In genomic region chr10:129962092-129962494, GRCh38 we compare ENCODE assay signal across 11 cellular contexts. TPM values are rescaled to one million over a fixed set of nuclear protein-coding genes. Genes with fewer than 3 reads are reported as not detected.
A peak's percentile ranks its signal among the peaks of the same experiment; 100 is the strongest.
DNase-seq lines count a peak whose midpoint lies in the region; ATAC-seq and TF ChIP-seq lines count a peak whose summit lies in the region.
"Had no signal": no experiment of that assay in that cellular context is flagged by ENCODE, and none has a peak within 500 bp of the region (broad histone marks: within the 10 kb centered on the region; RNA-seq: fewer than 3 reads in every experiment).

No MANE protein-coding gene starts in this region.

- peaks cover 19% of the 10 kb centered on the region for H3K4me1 Mint-ChIP-seq in activated naive CD4-positive, alpha-beta T cell treated with anti-CD3 and anti-CD28 coated beads, Interleukin-2, amount 10 ng/mL, durations not matched to agents 7 days and 5 days

- no peaks in the 10 kb centered on the region for H3K9me3 Mint-ChIP-seq in activated naive CD4-positive, alpha-beta T cell treated with anti-CD3 and anti-CD28 coated beads, Interleukin-2, amount 10 ng/mL, durations not matched to agents 7 days and 5 days

- H3K9me3 ChIP-seq in thoracic aorta: no peaks in the 10 kb centered on the region
- H3K9me3 ChIP-seq: BLaER1, mucosa of descending colon had no signal

- H3K4me3 ChIP-seq in thoracic aorta: peak overlapping the region; percentile 77
- H3K4me3 ChIP-seq: mucosa of descending colon had no signal

- DNase-seq in activated naive CD4-positive, alpha-beta T cell treated with anti-CD3 and anti-CD28 coated beads, Interleukin-2, amount 10 ng/mL, durations not matched to agents 7 days and 5 days: no peak
- no peak for DNase-seq in activated naive CD4-positive, alpha-beta T cell treated with Interleukin-2 at 50 U/mL for 16 hours
- peak; percentile 24 for DNase-seq in SK-N-DZ (ENCODE audit: low spot score)
- DNase-seq in left kidney (ENCODE audit: low read depth, low spot score): peak; percentile 55
- no peak for DNase-seq in thoracic aorta (ENCODE audit: low spot score)
- DNase-seq in NCI-H2171 treated with DMSO at 0.1 percent for 48 hours (lab: John Stamatoyannopoulos, UW): no peak
- no peak for DNase-seq in amniotic stem cell (lab: John Stamatoyannopoulos, UW)
- DNase-seq in GM19238 (ENCODE audit: insufficient read length, low spot score): no peak
- DNase-seq: mucosa of descending colon, NCI-H1436 treated with DMSO at 0.1 percent for 48 hours had no signal

- TF ChIP-seq CTCF in thoracic aorta (IDR thresholded peaks at IDR 0.05): no peak

- H3K27me3 ChIP-seq in thoracic aorta (replicated peaks; ENCODE audit: insufficient read depth): peaks cover 24% of the 10 kb centered on the region

- peaks cover 19 to 40% of the 10 kb centered on the region in 2 donors for H3K4me1 ChIP-seq in thoracic aorta (ENCODE audit: control insufficient read depth in 1 of 2, low read depth in 2 of 2)

- no peaks in the 10 kb centered on the region for H3K36me3 ChIP-seq in thoracic aorta
- H3K36me3 ChIP-seq: BLaER1 had no signal

- H3K4me3 Mint-ChIP-seq in activated naive CD4-positive, alpha-beta T cell treated with anti-CD3 and anti-CD28 coated beads, Interleukin-2, amount 10 ng/mL, durations not matched to agents 7 days and 5 days: no peak overlapping the region

- H3K27ac Mint-ChIP-seq in activated naive CD4-positive, alpha-beta T cell treated with anti-CD3 and anti-CD28 coated beads, Interleukin-2, amount 10 ng/mL, durations not matched to agents 7 days and 5 days: peak overlapping the region; percentile 64

- H3K36me3 Mint-ChIP-seq in activated naive CD4-positive, alpha-beta T cell treated with anti-CD3 and anti-CD28 coated beads, Interleukin-2, amount 10 ng/mL, durations not matched to agents 7 days and 5 days: peaks cover 9% of the 10 kb centered on the region

- CTCF ChIA-PET in activated naive CD4-positive, alpha-beta T cell treated with anti-CD3 and anti-CD28 coated beads, Interleukin-2, amount 10 ng/mL, durations not matched to agents 7 days and 5 days (lab: Charles Lee): interaction anchor here (1.2 kb wide), 1 partner anchor 9 kb away, joined by 4 read pairs; no protein-coding TSS in a partner anchor

- H3K27ac ChIP-seq in thoracic aorta: no peak overlapping the region
- H3K27ac ChIP-seq: BLaER1 had no signal

- ATAC-seq in thoracic aorta (ENCODE audit: insufficient number of reproducible peaks, low FRiP score, low read depth): no peak
- ATAC-seq: mucosa of descending colon had no signal

- H3K27me3 Mint-ChIP-seq in activated naive CD4-positive, alpha-beta T cell treated with anti-CD3 and anti-CD28 coated beads, Interleukin-2, amount 10 ng/mL, durations not matched to agents 7 days and 5 days: peaks cover 95% of the 10 kb centered on the region

RNA-seq across cellular contexts. Expression of gene EBF3, which starts 2.0 kb away (rescaled TPM):
- polyA plus RNA-seq in SK-N-DZ (2014; cell fraction: cytosol; rRNA removed): 16.3 and 17.2 TPM in 2 replicates
- polyA plus RNA-seq in SK-N-DZ (2014; cell fraction: nucleus; rRNA removed): 18.2 and 24.6 TPM in 2 replicates
- 1 to 10 TPM; 3.6 to 4.6 TPM for total RNA-seq in thoracic aorta

Comparison
In these comparisons a context has a peak if more than half of its experiments do, and no peak if none do; other contexts are left out.
1. DNase-seq: peak in SK-N-DZ (single experiment) and left kidney (single experiment); none in activated naive CD4-positive, alpha-beta T cell treated with anti-CD3 and anti-CD28 coated beads, Interleukin-2, amount 10 ng/mL, durations not matched to agents 7 days and 5 days (single experiment), activated naive CD4-positive, alpha-beta T cell treated with Interleukin-2 at 50 U/mL for 16 hours (single experiment), thoracic aorta (single experiment), NCI-H2171 treated with DMSO at 0.1 percent for 48 hours (single experiment), amniotic stem cell (single experiment) and GM19238 (single experiment).